Comparison of ENCODE assay signal across 9 cellular contexts in the genomic region with DNA sequence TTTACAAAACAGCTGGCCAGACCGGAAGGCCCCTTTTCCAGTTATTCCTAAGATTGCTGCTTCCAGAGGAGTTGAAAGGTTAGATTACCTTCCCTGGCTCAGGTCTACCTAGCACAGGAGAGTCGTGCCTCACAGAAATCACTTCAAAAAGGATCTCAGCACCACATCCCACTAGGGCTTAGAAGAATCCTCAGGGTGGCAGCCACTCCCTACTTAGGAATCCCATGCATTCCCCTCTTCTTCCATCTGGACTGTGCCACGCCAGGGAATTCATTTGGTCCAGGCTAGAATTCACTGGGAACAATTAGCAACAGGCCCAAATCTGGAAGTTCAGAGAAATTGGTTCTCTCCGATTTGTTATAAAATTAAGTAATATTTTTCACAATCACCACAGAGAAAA.
A peak's percentile ranks its signal among the peaks of the same experiment; 100 is the strongest.
DNase-seq lines count a peak whose midpoint lies in the region; ATAC-seq and TF ChIP-seq lines count a peak whose summit lies in the region.
"Had no signal": no experiment of that assay in that cellular context is flagged by ENCODE, and none has a peak within 500 bp of the region (broad histone marks: within the 10 kb centered on the region; RNA-seq: fewer than 3 reads in every experiment).

No MANE protein-coding gene starts in this region.

- H3K27me3 Mint-ChIP-seq in naive B cell = peaks cover 33 to 54% (median 54%) of the 10 kb centered on the region in 3 donors

- peak overlapping the region in 1 of 6 donors; percentile 64 for H3K27ac Mint-ChIP-seq in naive B cell

- no peaks in the 10 kb centered on the region for H3K27me3 ChIP-seq in HUES6 (ENCODE audit: control insufficient read depth, insufficient read depth, low read length)
- H3K27me3 ChIP-seq in effector memory CD4-positive, alpha-beta T cell (replicated peaks; ENCODE audit: control insufficient read depth, insufficient read depth, low read length, poor library complexity, severe bottlenecking) = peaks cover 12% of the 10 kb centered on the region

- peaks cover 34% of the 10 kb centered on the region for H3K4me1 ChIP-seq in HUES6 (ENCODE audit: control insufficient read depth, insufficient read depth, low read length)
- no peaks in the 10 kb centered on the region for H3K4me1 ChIP-seq in effector memory CD4-positive, alpha-beta T cell (ENCODE audit: control insufficient read depth, insufficient read depth, low read length, poor library complexity, severe bottlenecking)

- peaks cover 0 to 6% (median 0%) of the 10 kb centered on the region in 7 donors for H3K9me3 Mint-ChIP-seq in naive B cell

- no peak for ATAC-seq in naive B cell (ENCODE audit: low read depth in 2 of 2)

- H3K27ac ChIP-seq in HUES6 (ENCODE audit: low read depth, low read length) (no peak overlapping the region), coronary artery (peak overlapping the region; percentile 93 to 99)
- H3K27ac ChIP-seq in effector memory CD4-positive, alpha-beta T cell (ENCODE audit: insufficient read depth, low read length, poor library complexity, severe bottlenecking) = no peak overlapping the region
- H3K27ac ChIP-seq: neutrophil had no signal

- TF ChIP-seq CTCF in coronary artery (IDR thresholded peaks at IDR 0.05) = no peak

- H3K4me3 ChIP-seq in HUES6 (ENCODE audit: low read depth, low read length) = peak overlapping the region; percentile 91
- H3K4me3 ChIP-seq in coronary artery = peak overlapping the region; percentile 90
- no peak overlapping the region for H3K4me3 ChIP-seq in effector memory CD4-positive, alpha-beta T cell (ENCODE audit: insufficient read depth, low read depth, low read length, poor library complexity, severe bottlenecking)

- peaks cover 21 to 26% (median 23%) of the 10 kb centered on the region in 3 donors for H3K4me1 Mint-ChIP-seq in naive B cell

- peak overlapping the region in 7 of 8 donors; percentile 80 to 96 (median 91) for H3K4me3 Mint-ChIP-seq in naive B cell

- no peaks in the 10 kb centered on the region for H3K36me3 ChIP-seq in HUES6 (ENCODE audit: control insufficient read depth, insufficient read depth, low read length)
- no peaks in the 10 kb centered on the region for H3K36me3 ChIP-seq in effector memory CD4-positive, alpha-beta T cell (ENCODE audit: control insufficient read depth, insufficient read depth, low read length)
- H3K36me3 ChIP-seq: neutrophil had no signal

- no peaks in the 10 kb centered on the region for H3K9me3 ChIP-seq in HUES6 (ENCODE audit: control insufficient read depth, insufficient read depth, low read depth, low read length)
- no peaks in the 10 kb centered on the region for H3K9me3 ChIP-seq in effector memory CD4-positive, alpha-beta T cell (ENCODE audit: control insufficient read depth, low read length)
- H3K9me3 ChIP-seq: neutrophil had no signal

- H3K9ac ChIP-seq in HUES6 (ENCODE audit: low read length) = peak overlapping the region; percentile 80

- H3K36me3 Mint-ChIP-seq in naive B cell = no peaks in the 10 kb centered on the region

- DNase-seq in AG08395 (ENCODE audit: low spot score) = peak; percentile 60
- no peak for DNase-seq in coronary artery (ENCODE audit: low spot score)
- no peak for DNase-seq in naive B cell
- DNase-seq in NCI-H1105 treated with DMSO at 0.1 percent for 48 hours (lab: John Stamatoyannopoulos, UW) = no peak
- no peak for DNase-seq in effector memory CD4-positive, alpha-beta T cell
- DNase-seq in NCI-H187 treated with DMSO at 0.1 percent for 48 hours (lab: John Stamatoyannopoulos, UW) = no peak
- DNase-seq in NCI-H345 treated with DMSO at 0.1 percent for 48 hours (lab: John Stamatoyannopoulos, UW; ENCODE audit: unreplicated experiment) = no peak

Comparison
In these comparisons a context has a peak if more than half of its experiments do, and no peak if none do; other contexts are left out.
1. H3K27ac ChIP-seq: peak in coronary artery (2 of 2); none in HUES6 (single experiment) and effector memory CD4-positive, alpha-beta T cell (single experiment).